9 cellular contexts compared by ENCODE assay signal in genomic region chr5:138952962-138953361, GRCh38.
DNase-seq lines count a peak whose midpoint lies in the region; ATAC-seq and TF ChIP-seq lines count a peak whose summit lies in the region.
"Had no signal": no experiment of that assay in that cellular context is flagged by ENCODE, and none has a peak within 500 bp of the region (broad histone marks: within the 10 kb centered on the region; RNA-seq: fewer than 3 reads in every experiment).

No MANE protein-coding gene starts in this region.

- H3K4me3 ChIP-seq in breast epithelium (peak overlapping the region in 1 of 3 donors; percentile 17), upper lobe of right lung (no peak overlapping the region)

- H3K9me3 Mint-ChIP-seq in MCF 10A (ENCODE audit: unreplicated experiment) (no peaks in the 10 kb centered on the region), chondrocyte (ENCODE audit: low read depth) (no peaks in the 10 kb centered on the region), naive B cell (no peaks in the 10 kb centered on the region)
- H3K9me3 Mint-ChIP-seq: activated CD4-positive, alpha-beta memory T cell treated with anti-CD3 and anti-CD28 coated beads, Interleukin-2, amount 10 ng/mL, durations not matched to agents 7 days and 5 days had no signal

- no peaks in the 10 kb centered on the region for H3K4me1 Mint-ChIP-seq in MCF 10A (ENCODE audit: insufficient read depth, unreplicated experiment)
- peaks cover 44% of the 10 kb centered on the region for H3K4me1 Mint-ChIP-seq in chondrocyte (ENCODE audit: low read depth)
- peaks cover 22 to 30% (median 25%) of the 10 kb centered on the region in 3 donors for H3K4me1 Mint-ChIP-seq in naive B cell

- H3K27me3 ChIP-seq in breast epithelium, result no peaks in the 10 kb centered on the region
- H3K27me3 ChIP-seq in upper lobe of right lung, result no peaks in the 10 kb centered on the region

- CTCF ChIA-PET in MCF 10A (lab: Yijun Ruan, JAX), result interaction anchor here (0.6 to 1.0 kb wide), 3 partner anchors 10 to 259 kb away, joined by 3 read pairs; no protein-coding TSS in a partner anchor

- no peaks in the 10 kb centered on the region for H3K9me3 ChIP-seq in breast epithelium
- no peaks in the 10 kb centered on the region for H3K9me3 ChIP-seq in upper lobe of right lung

- intact Hi-C loops in breast epithelium (cut with DNase I; ENCODE audit: low total_unique reads) (no loop called here), MCF 10A (cut with micrococcal nuclease) (no loop called here), upper lobe of right lung (cut with DNase I) (no loop called here)

- no TSS peak for BruUV-seq in MCF 10A (replicated peaks; lab: Mats Ljungman, UMichigan)

- H3K4me1 ChIP-seq in breast epithelium, result peaks cover 8 to 22% of the 10 kb centered on the region in 2 donors
- H3K4me1 ChIP-seq in upper lobe of right lung, result peaks cover 47% of the 10 kb centered on the region

- no peak overlapping the region for H3K4me3 Mint-ChIP-seq in MCF 10A (ENCODE audit: unreplicated experiment)
- H3K4me3 Mint-ChIP-seq in chondrocyte (ENCODE audit: unreplicated experiment), result no peak overlapping the region
- peak overlapping the region in 7 of 8 donors; percentile 35 to 84 (median 71) for H3K4me3 Mint-ChIP-seq in naive B cell
- H3K4me3 Mint-ChIP-seq: activated CD4-positive, alpha-beta memory T cell treated with anti-CD3 and anti-CD28 coated beads, Interleukin-2, amount 10 ng/mL, durations not matched to agents 7 days and 5 days had no signal

- H3K36me3 ChIP-seq in breast epithelium (no peaks in the 10 kb centered on the region), upper lobe of right lung (no peaks in the 10 kb centered on the region)

- DNase-seq in breast epithelium (ENCODE audit: low spot score in 2 of 2) (no peak), MCF 10A (ENCODE audit: unreplicated experiment) (no peak), chondrocyte (ENCODE audit: low spot score) (no peak), naive B cell (no peak), upper lobe of right lung (peak; percentile 66), HK-2 (ENCODE audit: unreplicated experiment) (no peak), cerebellar nuclear complex (lab: John Stamatoyannopoulos, UW) (no peak), COLO829 (ENCODE audit: low spot score) (no peak)

- TF ChIP-seq POLR2A in breast epithelium (IDR thresholded peaks at IDR 0.05), result no peak

- H3K36me3 Mint-ChIP-seq in MCF 10A (ENCODE audit: insufficient read depth, unreplicated experiment) (peaks cover 31% of the 10 kb centered on the region), chondrocyte (ENCODE audit: low read depth) (no peaks in the 10 kb centered on the region), naive B cell (peaks cover 0 to 14% of the 10 kb centered on the region in 2 donors)

- ATAC-seq in naive B cell (ENCODE audit: low read depth in 2 of 2), result peak in 1 of 2 donors; percentile 5
- no peak for ATAC-seq in upper lobe of right lung

- no peaks in the 10 kb centered on the region for H3K27me3 Mint-ChIP-seq in MCF 10A (ENCODE audit: insufficient read depth, unreplicated experiment)
- H3K27me3 Mint-ChIP-seq in chondrocyte (ENCODE audit: low read depth), result no peaks in the 10 kb centered on the region
- no peaks in the 10 kb centered on the region for H3K27me3 Mint-ChIP-seq in naive B cell
- H3K27me3 Mint-ChIP-seq: activated CD4-positive, alpha-beta memory T cell treated with anti-CD3 and anti-CD28 coated beads, Interleukin-2, amount 10 ng/mL, durations not matched to agents 7 days and 5 days had no signal

- no peak overlapping the region for H3K27ac Mint-ChIP-seq in MCF 10A (ENCODE audit: low read depth, unreplicated experiment)
- H3K27ac Mint-ChIP-seq in chondrocyte (ENCODE audit: unreplicated experiment), result peak overlapping the region; percentile 17
- peak overlapping the region in 5 of 6 donors; percentile 66 to 89 (median 85) for H3K27ac Mint-ChIP-seq in naive B cell
- H3K27ac Mint-ChIP-seq: activated CD4-positive, alpha-beta memory T cell treated with anti-CD3 and anti-CD28 coated beads, Interleukin-2, amount 10 ng/mL, durations not matched to agents 7 days and 5 days had no signal

- POLR2A ChIA-PET in MCF 10A (lab: Yijun Ruan, JAX), result no interaction called here

- TF ChIP-seq CTCF in breast epithelium (IDR thresholded peaks at IDR 0.05), result no peak
- no peak for TF ChIP-seq CTCF in MCF 10A (IDR thresholded peaks at IDR 0.05; ENCODE audit: unreplicated experiment)
- TF ChIP-seq CTCF in chondrocyte (IDR thresholded peaks at IDR 0.05), result no peak
- no peak for TF ChIP-seq CTCF in upper lobe of right lung (IDR thresholded peaks at IDR 0.05)

- H3K27ac ChIP-seq in breast epithelium (peak overlapping the region; percentile 72 to 74), upper lobe of right lung (peak overlapping the region; percentile 78)

Comparison
In these comparisons a context has a peak if more than half of its experiments do, and no peak if none do; other contexts are left out.
1. H3K4me3 Mint-ChIP-seq: peak in naive B cell (7 of 8); none in MCF 10A (single experiment) and chondrocyte (single experiment).